20 cellular contexts compared by ENCODE assay signal in genomic region chr22:36274547-36274946, GRCh38.
"Had no signal": no experiment of that assay in that cellular context is flagged by ENCODE, and none has a peak within 500 bp of the region (broad histone marks: within the 10 kb centered on the region; RNA-seq: fewer than 3 reads in every experiment).

No MANE protein-coding gene starts in this region.

- H3K4me3 ChIP-seq: lung, pancreas, right lobe of liver, SK-N-MC, spleen, thyroid gland had no signal

- DNase-seq: activated CD4-positive, alpha-beta T cell treated with anti-CD3 and anti-CD28 coated beads for 48 hours; activated CD8-positive, alpha-beta T cell treated with anti-CD3 and anti-CD28 coated beads, Interleukin-2, amount 10 ng/mL, durations not matched to agents 7 days and 5 days; activated gamma-delta T cell treated with Interleukin-2 at 50 U/mL for 16 hours; activated T-cell treated with anti-CD3 and anti-CD28 coated beads, Interleukin-2, amount 50 U/mL, for 4 hours; anterior cingulate cortex; effector CD8-positive, alpha-beta T cell; foreskin fibroblast; hypothalamus; islet precursor cell; pancreas; right lobe of liver; spleen; stimulated activated CD4-positive, alpha-beta T cell treated with anti-CD3 and anti-CD28 coated beads, Interleukin-4, amount 100 ng/mL, for 4 hours; stimulated activated naive B cell treated with anti-CD40 and anti-IgM and Interleukin-4, amounts not matched to agents 10 μg/mL and 1 μg/mL and 100 μg/mL, for 72 hours; thyroid gland had no signal

- ATAC-seq: activated CD8-positive, alpha-beta T cell treated with anti-CD3 and anti-CD28 coated beads, Interleukin-2, amount 10 ng/mL, durations not matched to agents 7 days and 5 days; activated T-cell treated with anti-CD3 and anti-CD28 coated beads, Interleukin-2, amount 50 U/mL, for 4 hours; natural killer cell treated with Interleukin-12 subunit alpha and Interleukin-12 subunit beta and Interleukin-15 and Interleukin-18, amount 100 ng/mL, for 72 hours; pancreas; right lobe of liver; stimulated activated naive B cell treated with anti-CD40 and anti-IgM and Interleukin-4, amounts not matched to agents 10 μg/mL and 1 μg/mL and 100 μg/mL, for 72 hours; WTC11 had no signal

- H3K36me3 Mint-ChIP-seq: natural killer cell treated with Interleukin-12 subunit alpha and Interleukin-12 subunit beta and Interleukin-15 and Interleukin-18, amount 100 ng/mL, for 72 hours; WTC11 had no signal

- H3K9me3 Mint-ChIP-seq: activated T-cell treated with anti-CD3 and anti-CD28 coated beads, Interleukin-2, amount 50 U/mL, for 4 hours; natural killer cell treated with Interleukin-12 subunit alpha and Interleukin-12 subunit beta and Interleukin-15 and Interleukin-18, amount 100 ng/mL, for 72 hours; stimulated activated naive B cell treated with anti-CD40 and anti-IgM and Interleukin-4, amounts not matched to agents 10 μg/mL and 1 μg/mL and 100 μg/mL, for 72 hours; WTC11 had no signal

- H3K4me1 ChIP-seq: pancreas had no signal

- H3K27me3 ChIP-seq: pancreas, right lobe of liver, spleen, thyroid gland had no signal

- H3K9me3 ChIP-seq: neutrophil, pancreas, right lobe of liver, spleen, thyroid gland had no signal

- H3K27ac Mint-ChIP-seq: activated CD8-positive, alpha-beta T cell treated with anti-CD3 and anti-CD28 coated beads, Interleukin-2, amount 10 ng/mL, durations not matched to agents 7 days and 5 days; stimulated activated naive B cell treated with anti-CD40 and anti-IgM and Interleukin-4, amounts not matched to agents 10 μg/mL and 1 μg/mL and 100 μg/mL, for 72 hours; WTC11 had no signal

- FAIRE-seq: pancreas had no signal

- H3K36me3 ChIP-seq: pancreas, right lobe of liver, thyroid gland had no signal

- H3K27ac ChIP-seq: neutrophil, pancreas, right lobe of liver, SK-N-MC, spleen, thyroid gland had no signal

- H3K27me3 Mint-ChIP-seq: natural killer cell treated with Interleukin-12 subunit alpha and Interleukin-12 subunit beta and Interleukin-15 and Interleukin-18, amount 100 ng/mL, for 72 hours; stimulated activated naive B cell treated with anti-CD40 and anti-IgM and Interleukin-4, amounts not matched to agents 10 μg/mL and 1 μg/mL and 100 μg/mL, for 72 hours had no signal

- H3K4me3 Mint-ChIP-seq: activated CD8-positive, alpha-beta T cell treated with anti-CD3 and anti-CD28 coated beads, Interleukin-2, amount 10 ng/mL, durations not matched to agents 7 days and 5 days; activated T-cell treated with anti-CD3 and anti-CD28 coated beads, Interleukin-2, amount 50 U/mL, for 4 hours; natural killer cell treated with Interleukin-12 subunit alpha and Interleukin-12 subunit beta and Interleukin-15 and Interleukin-18, amount 100 ng/mL, for 72 hours; stimulated activated naive B cell treated with anti-CD40 and anti-IgM and Interleukin-4, amounts not matched to agents 10 μg/mL and 1 μg/mL and 100 μg/mL, for 72 hours; WTC11 had no signal
